2 cellular contexts compared by ENCODE assay signal in the genomic region with DNA sequence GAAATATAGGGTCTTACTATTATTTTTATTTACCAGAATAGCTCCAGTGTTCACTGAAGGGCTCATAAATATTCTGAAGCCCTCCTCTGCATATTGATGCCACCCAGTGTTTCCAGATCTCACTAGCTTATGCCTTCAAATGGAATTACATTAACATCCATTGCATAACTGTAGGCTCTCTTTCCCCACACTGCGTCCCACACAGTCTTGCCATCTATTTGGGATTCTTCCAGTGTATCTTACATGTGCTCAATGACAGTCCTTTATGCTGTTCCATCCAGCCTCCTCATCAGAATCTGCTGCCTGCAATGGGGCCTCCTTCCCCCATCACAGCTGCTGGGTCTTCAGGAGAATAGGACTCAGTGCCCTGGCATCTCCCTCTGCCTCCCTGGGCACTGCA.
TF ChIP-seq lines count a peak whose summit lies in the region.

No MANE protein-coding gene starts in this region.

TF ChIP-seq in SK-N-SH, 30 proteins besides CTCF, POLR2A, EP300 and RAD21 (continued from another document):
- TF ChIP-seq USF1 (IDR thresholded peaks at IDR 0.05; ENCODE audit: borderline replicate concordance, low read depth) (no peak), NFIC (IDR thresholded peaks at IDR 0.05; ENCODE audit: borderline replicate concordance) (no peak), RFX5 (IDR thresholded peaks at IDR 0.05; ENCODE audit: low read length) (no peak), TEAD4 (IDR thresholded peaks at IDR 0.05; ENCODE audit: borderline replicate concordance, insufficient read depth) (no peak)

TF ChIP-seq in SK-N-SH treated with all-trans-retinoic acid at 6 μM for 48 hours, 23 proteins besides CTCF, POLR2A, EP300 and RAD21 (continued from another document):
- TF ChIP-seq, protein P1, sequence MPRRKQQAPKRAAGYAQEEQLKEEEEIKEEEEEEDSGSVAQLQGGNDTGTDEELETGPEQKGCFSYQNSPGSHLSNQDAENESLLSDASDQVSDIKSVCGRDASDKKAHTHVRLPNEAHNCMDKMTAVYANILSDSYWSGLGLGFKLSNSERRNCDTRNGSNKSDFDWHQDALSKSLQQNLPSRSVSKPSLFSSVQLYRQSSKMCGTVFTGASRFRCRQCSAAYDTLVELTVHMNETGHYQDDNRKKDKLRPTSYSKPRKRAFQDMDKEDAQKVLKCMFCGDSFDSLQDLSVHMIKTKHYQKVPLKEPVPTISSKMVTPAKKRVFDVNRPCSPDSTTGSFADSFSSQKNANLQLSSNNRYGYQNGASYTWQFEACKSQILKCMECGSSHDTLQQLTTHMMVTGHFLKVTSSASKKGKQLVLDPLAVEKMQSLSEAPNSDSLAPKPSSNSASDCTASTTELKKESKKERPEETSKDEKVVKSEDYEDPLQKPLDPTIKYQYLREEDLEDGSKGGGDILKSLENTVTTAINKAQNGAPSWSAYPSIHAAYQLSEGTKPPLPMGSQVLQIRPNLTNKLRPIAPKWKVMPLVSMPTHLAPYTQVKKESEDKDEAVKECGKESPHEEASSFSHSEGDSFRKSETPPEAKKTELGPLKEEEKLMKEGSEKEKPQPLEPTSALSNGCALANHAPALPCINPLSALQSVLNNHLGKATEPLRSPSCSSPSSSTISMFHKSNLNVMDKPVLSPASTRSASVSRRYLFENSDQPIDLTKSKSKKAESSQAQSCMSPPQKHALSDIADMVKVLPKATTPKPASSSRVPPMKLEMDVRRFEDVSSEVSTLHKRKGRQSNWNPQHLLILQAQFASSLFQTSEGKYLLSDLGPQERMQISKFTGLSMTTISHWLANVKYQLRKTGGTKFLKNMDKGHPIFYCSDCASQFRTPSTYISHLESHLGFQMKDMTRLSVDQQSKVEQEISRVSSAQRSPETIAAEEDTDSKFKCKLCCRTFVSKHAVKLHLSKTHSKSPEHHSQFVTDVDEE (CRISPR knock-in tag; IDR thresholded peaks at IDR 0.05): no peak
- TF ChIP-seq ZFP3 (CRISPR knock-in tag; IDR thresholded peaks at IDR 0.05) (no peak), PPARA (CRISPR knock-in tag; IDR thresholded peaks at IDR 0.05; ENCODE audit: borderline replicate concordance) (no peak)
TF ChIP-seq in SK-N-SH treated with all-trans-retinoic acid at 6 μM for 48 hours: peak in this region for 0.
